10 cellular contexts compared by ENCODE assay signal in the genomic region with DNA sequence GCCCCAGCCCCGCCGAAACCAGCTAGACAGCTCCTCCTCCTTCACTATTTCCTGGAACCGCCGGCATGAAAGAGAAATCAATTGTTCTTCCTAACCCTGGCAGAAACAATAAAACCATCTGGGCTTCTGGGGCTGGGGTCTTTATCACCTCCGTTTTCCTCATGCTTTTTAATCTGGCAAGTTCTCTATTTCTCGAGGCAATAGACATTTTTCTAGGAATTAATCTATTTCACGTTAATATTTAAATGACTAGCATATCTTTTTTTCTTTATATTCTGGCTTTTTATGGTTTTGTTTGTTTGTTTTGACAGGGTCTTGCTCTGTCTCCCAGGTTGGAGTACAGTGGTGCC. TPM values are rescaled to one million over a fixed set of nuclear protein-coding genes. Genes with fewer than 3 reads are reported as not detected.
DNase-seq lines count a peak whose midpoint lies in the region; ATAC-seq, FAIRE-seq and TF ChIP-seq lines count a peak whose summit lies in the region.
"Had no signal": no experiment of that assay in that cellular context is flagged by ENCODE, and none has a peak within 500 bp of the region (broad histone marks: within the 10 kb centered on the region; RNA-seq: fewer than 3 reads in every experiment).

No MANE protein-coding gene starts in this region.

- H3K9me3 ChIP-seq in ES-I3 (ENCODE audit: control insufficient read depth, insufficient read depth, low read length), result no peaks in the 10 kb centered on the region
- no peaks in the 10 kb centered on the region for H3K9me3 ChIP-seq in small intestine (ENCODE audit: control insufficient read depth, low read depth)

- no peaks in the 10 kb centered on the region for H3K4me1 ChIP-seq in ACC112 (ENCODE audit: control insufficient read depth, insufficient read depth, low read length, unreplicated experiment)
- H3K4me1 ChIP-seq in ES-I3 (ENCODE audit: insufficient read depth, low read length), result no peaks in the 10 kb centered on the region
- H3K4me1 ChIP-seq in small intestine (ENCODE audit: control insufficient read depth in 2 of 2, insufficient read depth in 1 of 2, low read depth in 1 of 2, low read length in 1 of 2), result no peaks in the 10 kb centered on the region
- H3K4me1 ChIP-seq: parathyroid adenoma had no signal

- peak overlapping the region; percentile 85 for H3K9ac ChIP-seq in ES-I3 (ENCODE audit: low read depth, low read length)
- H3K9ac ChIP-seq: parathyroid adenoma had no signal

- H3K79me2 ChIP-seq in ACC112 (ENCODE audit: control insufficient read depth, insufficient read depth, low read length, unreplicated experiment), result no peaks in the 10 kb centered on the region
- H3K79me2 ChIP-seq: parathyroid adenoma had no signal

- H3K4me3 ChIP-seq in ACC112 (ENCODE audit: low read depth, low read length) (peak overlapping the region; percentile 33; the same call in 1 of the 2 replicates), small intestine (ENCODE audit: low read depth in 1 of 2, low read length in 2 of 2) (no peak overlapping the region)

- H3K27me3 Mint-ChIP-seq in activated naive CD8-positive, alpha-beta T cell treated with anti-CD3 and anti-CD28 coated beads, Interleukin-2, amount 50 U/mL, for 24 hours, result peaks cover 65% of the 10 kb centered on the region
- peaks cover 75% of the 10 kb centered on the region for H3K27me3 Mint-ChIP-seq in mesothelial cell of epicardium (ENCODE audit: low read depth)

- no peak for ATAC-seq in activated naive CD8-positive, alpha-beta T cell treated with anti-CD3 and anti-CD28 coated beads, Interleukin-2, amount 50 U/mL, for 24 hours
- no peak for ATAC-seq in HG02840 (IDR thresholded peaks at IDR 0.05; ENCODE audit: low FRiP score, unreplicated experiment)

- TF ChIP-seq CTCF in mesothelial cell of epicardium (IDR thresholded peaks at IDR 0.05; ENCODE audit: unreplicated experiment), result no peak
- no peak for TF ChIP-seq CTCF in GM10248 (IDR thresholded peaks at IDR 0.05; ENCODE audit: control extremely low read depth, extremely low read depth, low read depth, missing control alignments)

- H3K36me3 ChIP-seq in ACC112 (ENCODE audit: insufficient read depth, low read length) (no peaks in the 10 kb centered on the region), ES-I3 (ENCODE audit: insufficient read depth, low read length) (no peaks in the 10 kb centered on the region), small intestine (ENCODE audit: control insufficient read depth in 2 of 2, insufficient read depth in 2 of 2, low read length in 2 of 2) (no peaks in the 10 kb centered on the region)

- WGBS in small intestine, 3 donors, result 5 to 11% (median 10%) methylated on average over 7 of the region's 7 CpGs

- no peak for DNase-seq in activated naive CD8-positive, alpha-beta T cell treated with anti-CD3 and anti-CD28 coated beads, Interleukin-2, amount 50 U/mL, for 24 hours
- DNase-seq in mesothelial cell of epicardium (ENCODE audit: low spot score in 2 of 2, unreplicated experiment in 2 of 2), result no peak
- no peak for DNase-seq in GM10248 (ENCODE audit: extremely low spot score)
- no peak for DNase-seq in small intestine
- DNase-seq in SHP77 treated with DMSO at 0.1 percent for 48 hours (lab: John Stamatoyannopoulos, UW), result no peak
- DNase-seq: CD4-positive, CD25-positive, alpha-beta regulatory T cell had no signal

- H3K4me3 Mint-ChIP-seq in activated naive CD8-positive, alpha-beta T cell treated with anti-CD3 and anti-CD28 coated beads, Interleukin-2, amount 50 U/mL, for 24 hours, result peak overlapping the region; percentile 48
- peak overlapping the region; percentile 63 for H3K4me3 Mint-ChIP-seq in mesothelial cell of epicardium

- no peak overlapping the region for H3K27ac ChIP-seq in ACC112 (ENCODE audit: low read depth, low read length)
- H3K27ac ChIP-seq in small intestine (ENCODE audit: low read depth in 1 of 2, low read length in 1 of 2), result no peak overlapping the region
- H3K27ac ChIP-seq: parathyroid adenoma had no signal

- no peak for FAIRE-seq in small intestine (lab: Jason Lieb, UNC)

- H3K4me1 Mint-ChIP-seq in activated naive CD8-positive, alpha-beta T cell treated with anti-CD3 and anti-CD28 coated beads, Interleukin-2, amount 50 U/mL, for 24 hours, result peaks cover 11% of the 10 kb centered on the region
- peaks cover 11% of the 10 kb centered on the region for H3K4me1 Mint-ChIP-seq in mesothelial cell of epicardium

- H3K9me3 Mint-ChIP-seq in activated naive CD8-positive, alpha-beta T cell treated with anti-CD3 and anti-CD28 coated beads, Interleukin-2, amount 50 U/mL, for 24 hours, result no peaks in the 10 kb centered on the region
- H3K9me3 Mint-ChIP-seq in mesothelial cell of epicardium, result peaks cover 7% of the 10 kb centered on the region

- H3K27ac Mint-ChIP-seq in activated naive CD8-positive, alpha-beta T cell treated with anti-CD3 and anti-CD28 coated beads, Interleukin-2, amount 50 U/mL, for 24 hours, result no peak overlapping the region
- peak overlapping the region; percentile 73 for H3K27ac Mint-ChIP-seq in mesothelial cell of epicardium

- POLR2A ChIA-PET in GM10248 (lab: Yijun Ruan, JAX), result interaction anchor here (0.6 kb wide), 1 partner anchor 30 kb away, joined by 4 read pairs; no protein-coding TSS in a partner anchor

- no peak overlapping the region for H2AFZ ChIP-seq in ACC112 (ENCODE audit: low read length, unreplicated experiment)
- H2AFZ ChIP-seq: parathyroid adenoma had no signal

- peaks cover 83% of the 10 kb centered on the region for H3K27me3 ChIP-seq in ACC112 (ENCODE audit: insufficient read depth, low read length)
- peaks cover 27 to 38% of the 10 kb centered on the region in 2 donors for H3K27me3 ChIP-seq in small intestine (ENCODE audit: control insufficient read depth in 2 of 2, insufficient read depth in 2 of 2, low read length in 2 of 2)

- peaks cover 2% of the 10 kb centered on the region for H3K36me3 Mint-ChIP-seq in activated naive CD8-positive, alpha-beta T cell treated with anti-CD3 and anti-CD28 coated beads, Interleukin-2, amount 50 U/mL, for 24 hours (ENCODE audit: low read depth)
- no peaks in the 10 kb centered on the region for H3K36me3 Mint-ChIP-seq in mesothelial cell of epicardium
- H3K36me3 Mint-ChIP-seq: CD4-positive, CD25-positive, alpha-beta regulatory T cell had no signal

- CTCF ChIA-PET in GM10248 (lab: Yijun Ruan, JAX), result interaction anchor here (0.9 to 1.8 kb wide), 2 partner anchors 20 to 30 kb away, joined by 3 read pairs; no protein-coding TSS in a partner anchor

RNA-seq across cellular contexts. Expression of gene KIF1A, which starts 1.4 kb away (rescaled TPM):
- 46.2 to 49.5 TPM (median 48.9 TPM) in 3 replicates for total RNA-seq in mesothelial cell of epicardium
- polyA plus RNA-seq in small intestine, result 1 to 10 TPM in 1 of 3 donors, under 1 TPM in 2; 0.27 to 7.7 (median 0.45) TPM
- total RNA-seq: CD4-positive, CD25-positive, alpha-beta regulatory T cell had no signal
- polyA plus RNA-seq: CD4-positive, CD25-positive, alpha-beta regulatory T cell had no signal

RNA-seq across cellular contexts. Expression of gene AGXT, which starts 47.2 kb away (rescaled TPM):
- not detected in 3 replicates for total RNA-seq in mesothelial cell of epicardium
- polyA plus RNA-seq in small intestine, result 1 to 10 TPM in 1 of 3 donors, under 1 TPM in 2; 0.27 to 1.8 (median 0.84) TPM
- total RNA-seq: CD4-positive, CD25-positive, alpha-beta regulatory T cell had no signal
- polyA plus RNA-seq: CD4-positive, CD25-positive, alpha-beta regulatory T cell had no signal
